ENCODE assay signal across 33 cellular contexts in genomic region chr4:18012807-18013462, GRCh38.
"Had no signal": no experiment of that assay in that cellular context is flagged by ENCODE, and none has a peak within 500 bp of the region (broad histone marks: within the 10 kb centered on the region; RNA-seq: fewer than 3 reads in every experiment).

No MANE protein-coding gene starts in this region.

- H3K36me3 ChIP-seq: breast epithelium, gastrocnemius medialis, left lung, lower lobe of right lung, neutrophil, upper lobe of left lung, vagina had no signal

- H3K9me3 Mint-ChIP-seq: activated CD4-positive, alpha-beta memory T cell treated with anti-CD3 and anti-CD28 coated beads for 36 hours; activated CD4-positive, alpha-beta T cell treated with anti-CD3 and anti-CD28 coated beads, Interleukin-2, amount 10 ng/mL, durations not matched to agents 24 days and 14 days; activated naive CD4-positive, alpha-beta T cell treated with anti-CD3 and anti-CD28 coated beads, Interleukin-2, amount 10 ng/mL, durations not matched to agents 7 days and 5 days; activated naive CD8-positive, alpha-beta T cell treated with anti-CD3 and anti-CD28 coated beads, Interleukin-2, amount 10 ng/mL, durations not matched to agents 7 days and 5 days; central memory CD8-positive, alpha-beta T cell; natural killer cell treated with Interleukin-12 subunit alpha and Interleukin-12 subunit beta and Interleukin-15 and Interleukin-18, amount 100 ng/mL, for 72 hours; stimulated activated memory B cell treated with anti-CD40 and anti-IgM and Interleukin-4, amounts not matched to agents 10 μg/mL and 1 μg/mL and 100 μg/mL, for 72 hours; stimulated activated naive CD8-positive, alpha-beta T cell treated with anti-CD3 and anti-CD28 coated beads, Interleukin-15, amount 100 ng/mL, for 72 hours had no signal

- ATAC-seq: gastrocnemius medialis; left lung; lower lobe of right lung; mucosa of descending colon; natural killer cell treated with Interleukin-12 subunit alpha and Interleukin-12 subunit beta and Interleukin-15 and Interleukin-18, amount 100 ng/mL, for 72 hours; sciatic nerve; stimulated activated memory B cell treated with anti-CD40 and anti-IgM and Interleukin-4, amounts not matched to agents 10 μg/mL and 1 μg/mL and 100 μg/mL, for 72 hours; stimulated activated naive CD8-positive, alpha-beta T cell treated with anti-CD3 and anti-CD28 coated beads, Interleukin-15, amount 100 ng/mL, for 72 hours; T-helper 17 cell had no signal

- H3K9me3 ChIP-seq: breast epithelium, gastrocnemius medialis, left lung, lower lobe of right lung, mucosa of descending colon, neutrophil, upper lobe of left lung, vagina had no signal

- H3K4me3 Mint-ChIP-seq: activated CD4-positive, alpha-beta memory T cell treated with anti-CD3 and anti-CD28 coated beads for 36 hours; activated CD4-positive, alpha-beta T cell treated with anti-CD3 and anti-CD28 coated beads, Interleukin-2, amount 10 ng/mL, durations not matched to agents 24 days and 14 days; activated naive CD4-positive, alpha-beta T cell treated with anti-CD3 and anti-CD28 coated beads, Interleukin-2, amount 10 ng/mL, durations not matched to agents 7 days and 5 days; activated naive CD8-positive, alpha-beta T cell treated with anti-CD3 and anti-CD28 coated beads, Interleukin-2, amount 10 ng/mL, durations not matched to agents 7 days and 5 days; central memory CD8-positive, alpha-beta T cell; natural killer cell treated with Interleukin-12 subunit alpha and Interleukin-12 subunit beta and Interleukin-15 and Interleukin-18, amount 100 ng/mL, for 72 hours; stimulated activated memory B cell treated with anti-CD40 and anti-IgM and Interleukin-4, amounts not matched to agents 10 μg/mL and 1 μg/mL and 100 μg/mL, for 72 hours; stimulated activated naive CD8-positive, alpha-beta T cell treated with anti-CD3 and anti-CD28 coated beads, Interleukin-15, amount 100 ng/mL, for 72 hours; T-helper 17 cell had no signal

- H3K27me3 Mint-ChIP-seq: activated naive CD4-positive, alpha-beta T cell treated with anti-CD3 and anti-CD28 coated beads, Interleukin-2, amount 10 ng/mL, durations not matched to agents 7 days and 5 days; activated naive CD8-positive, alpha-beta T cell treated with anti-CD3 and anti-CD28 coated beads, Interleukin-2, amount 10 ng/mL, durations not matched to agents 7 days and 5 days; central memory CD8-positive, alpha-beta T cell; natural killer cell treated with Interleukin-12 subunit alpha and Interleukin-12 subunit beta and Interleukin-15 and Interleukin-18, amount 100 ng/mL, for 72 hours; progenitor cell of endocrine pancreas; stimulated activated memory B cell treated with anti-CD40 and anti-IgM and Interleukin-4, amounts not matched to agents 10 μg/mL and 1 μg/mL and 100 μg/mL, for 72 hours; stimulated activated naive CD8-positive, alpha-beta T cell treated with anti-CD3 and anti-CD28 coated beads, Interleukin-15, amount 100 ng/mL, for 72 hours had no signal

- H3K4me1 Mint-ChIP-seq: activated CD4-positive, alpha-beta T cell treated with anti-CD3 and anti-CD28 coated beads, Interleukin-2, amount 10 ng/mL, durations not matched to agents 24 days and 14 days; activated naive CD4-positive, alpha-beta T cell treated with anti-CD3 and anti-CD28 coated beads, Interleukin-2, amount 10 ng/mL, durations not matched to agents 7 days and 5 days had no signal

- DNase-seq: activated CD4-positive, alpha-beta memory T cell treated with anti-CD3 and anti-CD28 coated beads for 36 hours; activated CD4-positive, alpha-beta T cell treated with anti-CD3 and anti-CD28 coated beads, Interleukin-2, amount 10 ng/mL, durations not matched to agents 24 days and 14 days; activated CD4-positive, CD25-positive, alpha-beta regulatory T cell treated with anti-CD3 and anti-CD28 coated beads, Interleukin-2, amount 50 U/mL, for 72 hours; activated CD8-positive, alpha-beta memory T cell treated with anti-CD3 and anti-CD28 coated beads, Interleukin-2, amount 50 U/mL, for 4 hours; activated gamma-delta T cell; activated naive CD4-positive, alpha-beta T cell treated with anti-CD3 and anti-CD28 coated beads, Interleukin-2, amount 10 ng/mL, durations not matched to agents 7 days and 5 days; activated naive CD8-positive, alpha-beta T cell treated with anti-CD3 and anti-CD28 coated beads, Interleukin-2, amount 10 ng/mL, durations not matched to agents 7 days and 5 days; activated T-cell treated with anti-CD3 and anti-CD28 coated beads, Interleukin-2, amount 50 U/mL, for 1 hour; amniotic stem cell; effector CD8-positive, alpha-beta T cell; gastrocnemius medialis; glutamatergic neuron; hippocampal formation; kidney; left lung; lower lobe of right lung; mucosa of descending colon; retina; stimulated activated CD4-positive, alpha-beta T cell treated with anti-CD3 and anti-CD28 coated beads, Interleukin-4, amount 100 ng/mL, for 4 hours; stimulated activated CD8-positive, alpha-beta memory T cell treated with anti-CD3 and anti-CD28 coated beads, Interleukin-4, amount 100 ng/mL, for 48 hours; stimulated activated naive CD8-positive, alpha-beta T cell treated with anti-CD3 and anti-CD28 coated beads, Interleukin-15, amount 100 ng/mL, for 72 hours; substantia nigra; T-helper 17 cell; upper lobe of left lung had no signal

- H3K27ac Mint-ChIP-seq: activated CD4-positive, alpha-beta memory T cell treated with anti-CD3 and anti-CD28 coated beads for 36 hours; activated CD4-positive, alpha-beta T cell treated with anti-CD3 and anti-CD28 coated beads, Interleukin-2, amount 10 ng/mL, durations not matched to agents 24 days and 14 days; activated naive CD4-positive, alpha-beta T cell treated with anti-CD3 and anti-CD28 coated beads, Interleukin-2, amount 10 ng/mL, durations not matched to agents 7 days and 5 days; activated naive CD8-positive, alpha-beta T cell treated with anti-CD3 and anti-CD28 coated beads, Interleukin-2, amount 10 ng/mL, durations not matched to agents 7 days and 5 days; natural killer cell treated with Interleukin-12 subunit alpha and Interleukin-12 subunit beta and Interleukin-15 and Interleukin-18, amount 100 ng/mL, for 72 hours; progenitor cell of endocrine pancreas; stimulated activated memory B cell treated with anti-CD40 and anti-IgM and Interleukin-4, amounts not matched to agents 10 μg/mL and 1 μg/mL and 100 μg/mL, for 72 hours; stimulated activated naive CD8-positive, alpha-beta T cell treated with anti-CD3 and anti-CD28 coated beads, Interleukin-15, amount 100 ng/mL, for 72 hours; T-helper 17 cell had no signal

- H3K27me3 ChIP-seq: breast epithelium, gastrocnemius medialis, left lung, neutrophil, upper lobe of left lung, vagina had no signal

- H3K27ac ChIP-seq: breast epithelium, gastrocnemius medialis, left lung, lower lobe of right lung, neutrophil, skin epidermis, upper lobe of left lung, vagina had no signal

- H3K36me3 Mint-ChIP-seq: activated CD4-positive, alpha-beta memory T cell treated with anti-CD3 and anti-CD28 coated beads for 36 hours; activated naive CD4-positive, alpha-beta T cell treated with anti-CD3 and anti-CD28 coated beads, Interleukin-2, amount 10 ng/mL, durations not matched to agents 7 days and 5 days; natural killer cell treated with Interleukin-12 subunit alpha and Interleukin-12 subunit beta and Interleukin-15 and Interleukin-18, amount 100 ng/mL, for 72 hours; stimulated activated memory B cell treated with anti-CD40 and anti-IgM and Interleukin-4, amounts not matched to agents 10 μg/mL and 1 μg/mL and 100 μg/mL, for 72 hours had no signal

- H3K4me1 ChIP-seq: breast epithelium, lower lobe of right lung, upper lobe of left lung had no signal

- H3K4me3 ChIP-seq: breast epithelium, gastrocnemius medialis, left lung, lower lobe of right lung, mucosa of descending colon, skin epidermis, upper lobe of left lung, vagina had no signal
